ENCODE assay signal across 9 cellular contexts in the genomic region with DNA sequence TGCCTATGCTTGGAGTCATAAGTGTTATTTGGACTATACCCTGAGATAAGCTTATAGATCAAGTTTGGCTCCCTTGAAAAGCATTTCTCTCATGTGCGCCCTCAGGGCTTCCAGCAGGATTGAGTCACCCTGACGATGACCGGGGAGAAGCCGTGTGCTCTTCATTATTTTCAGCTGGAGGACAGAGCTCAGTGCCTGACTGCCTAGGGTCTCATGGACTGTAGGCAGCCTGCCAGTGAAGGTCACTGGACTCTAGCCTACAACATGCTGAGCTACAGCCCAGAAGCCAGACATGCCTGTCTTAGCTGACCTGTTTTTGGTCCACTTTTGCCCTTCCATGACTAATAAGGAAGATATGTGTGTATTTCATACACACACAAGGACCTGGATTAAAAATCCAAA. TPM values are rescaled to one million over a fixed set of nuclear protein-coding genes. Genes with fewer than 3 reads are reported as not detected.
DNase-seq lines count a peak whose midpoint lies in the region; ATAC-seq and TF ChIP-seq lines count a peak whose summit lies in the region.
"Had no signal": no experiment of that assay in that cellular context is flagged by ENCODE, and none has a peak within 500 bp of the region (broad histone marks: within the 10 kb centered on the region; RNA-seq: fewer than 3 reads in every experiment).

No MANE protein-coding gene starts in this region.

- 80% methylated on average over 1 of the region's 4 CpGs; no CpG with 5 or more reads in 1 of the 2 donors for WGBS in gastroesophageal sphincter (ENCODE audit: low coverage in 1 of 2), 2 donors

- peaks cover 9% of the 10 kb centered on the region for H3K9me3 Mint-ChIP-seq in WTC11
- H3K9me3 Mint-ChIP-seq in activated CD4-positive, alpha-beta memory T cell treated with anti-CD3 and anti-CD28 coated beads, Interleukin-2, amount 10 ng/mL, durations not matched to agents 7 days and 5 days = no peaks in the 10 kb centered on the region
- H3K9me3 Mint-ChIP-seq: activated naive CD4-positive, alpha-beta T cell treated with anti-CD3 and anti-CD28 coated beads, Interleukin-2, amount 10 ng/mL, durations not matched to agents 7 days and 5 days had no signal

- POLR2A ChIA-PET in WTC11 (lab: Charles Lee) = no interaction called here
- POLR2A ChIA-PET in activated CD4-positive, alpha-beta memory T cell treated with anti-CD3 and anti-CD28 coated beads, Interleukin-2, amount 10 ng/mL, durations not matched to agents 7 days and 5 days (lab: Charles Lee) = no interaction called here

- no peaks in the 10 kb centered on the region for H3K36me3 Mint-ChIP-seq in WTC11
- H3K36me3 Mint-ChIP-seq in activated CD4-positive, alpha-beta memory T cell treated with anti-CD3 and anti-CD28 coated beads, Interleukin-2, amount 10 ng/mL, durations not matched to agents 7 days and 5 days (ENCODE audit: low read depth) = no peaks in the 10 kb centered on the region
- H3K36me3 Mint-ChIP-seq: activated naive CD4-positive, alpha-beta T cell treated with anti-CD3 and anti-CD28 coated beads, Interleukin-2, amount 10 ng/mL, durations not matched to agents 7 days and 5 days had no signal

- H3K4me1 ChIP-seq in foreskin keratinocyte (peaks cover 17% of the 10 kb centered on the region), gastrocnemius medialis (peaks cover 10 to 16% of the 10 kb centered on the region in 2 donors), gastroesophageal sphincter (peaks cover 0 to 10% (median 0%) of the 10 kb centered on the region in 3 donors)

- TF ChIP-seq CTCF in WTC11 (IDR thresholded peaks at IDR 0.05) = no peak
- no peak for TF ChIP-seq CTCF in foreskin keratinocyte (conservative IDR thresholded peaks at IDR 0.05)
- no peak for TF ChIP-seq CTCF in gastrocnemius medialis (IDR thresholded peaks at IDR 0.05 in 4 of 5, conservative IDR thresholded peaks at IDR 0.05 in 1 of 5)
- no peak for TF ChIP-seq CTCF in gastroesophageal sphincter (IDR thresholded peaks at IDR 0.05)

- peaks cover 35% of the 10 kb centered on the region for H3K4me1 Mint-ChIP-seq in WTC11
- H3K4me1 Mint-ChIP-seq in activated CD4-positive, alpha-beta memory T cell treated with anti-CD3 and anti-CD28 coated beads, Interleukin-2, amount 10 ng/mL, durations not matched to agents 7 days and 5 days = no peaks in the 10 kb centered on the region
- H3K4me1 Mint-ChIP-seq: activated naive CD4-positive, alpha-beta T cell treated with anti-CD3 and anti-CD28 coated beads, Interleukin-2, amount 10 ng/mL, durations not matched to agents 7 days and 5 days had no signal

- peak overlapping the region; percentile 26; the same call in 1 of the 2 replicates for H3K27ac Mint-ChIP-seq in WTC11
- H3K27ac Mint-ChIP-seq in activated CD4-positive, alpha-beta memory T cell treated with anti-CD3 and anti-CD28 coated beads, Interleukin-2, amount 10 ng/mL, durations not matched to agents 7 days and 5 days = no peak overlapping the region
- H3K27ac Mint-ChIP-seq: activated naive CD4-positive, alpha-beta T cell treated with anti-CD3 and anti-CD28 coated beads, Interleukin-2, amount 10 ng/mL, durations not matched to agents 7 days and 5 days had no signal

- CTCF ChIA-PET in WTC11 (lab: Charles Lee) = interaction anchor here (1.7 kb wide), 1 partner anchor 10 kb away, joined by 3 read pairs; no protein-coding TSS in a partner anchor
- CTCF ChIA-PET in activated CD4-positive, alpha-beta memory T cell treated with anti-CD3 and anti-CD28 coated beads, Interleukin-2, amount 10 ng/mL, durations not matched to agents 7 days and 5 days (lab: Charles Lee) = interaction anchor here (1.2 kb wide), 1 partner anchor 317 kb away, joined by 3 read pairs; no protein-coding TSS in a partner anchor

- H3K4me3 Mint-ChIP-seq in WTC11 = no peak overlapping the region
- no peak overlapping the region for H3K4me3 Mint-ChIP-seq in activated CD4-positive, alpha-beta memory T cell treated with anti-CD3 and anti-CD28 coated beads, Interleukin-2, amount 10 ng/mL, durations not matched to agents 7 days and 5 days
- H3K4me3 Mint-ChIP-seq: activated naive CD4-positive, alpha-beta T cell treated with anti-CD3 and anti-CD28 coated beads, Interleukin-2, amount 10 ng/mL, durations not matched to agents 7 days and 5 days had no signal

- TF ChIP-seq POLR2A in gastrocnemius medialis (IDR thresholded peaks at IDR 0.05) (no peak), gastroesophageal sphincter (IDR thresholded peaks at IDR 0.05) (no peak)

- no peaks in the 10 kb centered on the region for H3K27me3 Mint-ChIP-seq in WTC11 (ENCODE audit: low read depth)
- no peaks in the 10 kb centered on the region for H3K27me3 Mint-ChIP-seq in activated CD4-positive, alpha-beta memory T cell treated with anti-CD3 and anti-CD28 coated beads, Interleukin-2, amount 10 ng/mL, durations not matched to agents 7 days and 5 days
- H3K27me3 Mint-ChIP-seq: activated naive CD4-positive, alpha-beta T cell treated with anti-CD3 and anti-CD28 coated beads, Interleukin-2, amount 10 ng/mL, durations not matched to agents 7 days and 5 days had no signal

- H3K27me3 ChIP-seq in foreskin keratinocyte (no peaks in the 10 kb centered on the region), gastrocnemius medialis (no peaks in the 10 kb centered on the region), gastroesophageal sphincter (no peaks in the 10 kb centered on the region)

- intact Hi-C loops in gastrocnemius medialis (cut with DNase I; ENCODE audit: low total_unique reads) = no loop called here

- ATAC-seq in WTC11 = no peak
- peak; percentile 97 for ATAC-seq in foreskin keratinocyte
- ATAC-seq in GM18867 (IDR thresholded peaks at IDR 0.05; ENCODE audit: unreplicated experiment) = no peak
- ATAC-seq in gastrocnemius medialis = no peak
- no peak for ATAC-seq in gastroesophageal sphincter

- H3K9me3 ChIP-seq in gastrocnemius medialis = no peaks in the 10 kb centered on the region
- H3K9me3 ChIP-seq in gastroesophageal sphincter = no peaks in the 10 kb centered on the region

- peak; percentile 69 for DNase-seq in GM04504 (ENCODE audit: low read depth)
- no peak for DNase-seq in WTC11 (ENCODE audit: low spot score)
- DNase-seq in foreskin keratinocyte = peak; percentile 50 to 88
- peak; percentile 74 for DNase-seq in renal cortical epithelial cell (ENCODE audit: low read depth)
- DNase-seq in activated CD4-positive, alpha-beta memory T cell treated with anti-CD3 and anti-CD28 coated beads, Interleukin-2, amount 10 ng/mL, durations not matched to agents 7 days and 5 days = no peak
- DNase-seq in gastrocnemius medialis = no peak
- DNase-seq: activated naive CD4-positive, alpha-beta T cell treated with anti-CD3 and anti-CD28 coated beads, Interleukin-2, amount 10 ng/mL, durations not matched to agents 7 days and 5 days had no signal

- TF ChIP-seq EP300 in gastroesophageal sphincter (IDR thresholded peaks at IDR 0.05) = no peak

- no peak overlapping the region for H3K4me3 ChIP-seq in gastrocnemius medialis
- no peak overlapping the region for H3K4me3 ChIP-seq in gastroesophageal sphincter

- H3K27ac ChIP-seq in foreskin keratinocyte = no peak overlapping the region
- no peak overlapping the region for H3K27ac ChIP-seq in gastrocnemius medialis
- H3K27ac ChIP-seq in gastroesophageal sphincter = no peak overlapping the region

- H3K36me3 ChIP-seq in gastrocnemius medialis (no peaks in the 10 kb centered on the region), gastroesophageal sphincter (no peaks in the 10 kb centered on the region)

- in situ Hi-C loops in gastrocnemius medialis (cut with MboI; ENCODE audit: low sequenced_read_pairs in 4 of 4) = no loop called here

TF ChIP-seq in WTC11, 78 proteins besides CTCF, POLR2A, EP300 and RAD21 (continues in another document):
- TF ChIP-seq, protein P1, sequence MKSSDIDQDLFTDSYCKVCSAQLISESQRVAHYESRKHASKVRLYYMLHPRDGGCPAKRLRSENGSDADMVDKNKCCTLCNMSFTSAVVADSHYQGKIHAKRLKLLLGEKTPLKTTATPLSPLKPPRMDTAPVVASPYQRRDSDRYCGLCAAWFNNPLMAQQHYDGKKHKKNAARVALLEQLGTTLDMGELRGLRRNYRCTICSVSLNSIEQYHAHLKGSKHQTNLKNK (CRISPR knock-in tag; IDR thresholded peaks at IDR 0.05) = no peak
- TF ChIP-seq TEAD4 (CRISPR knock-in tag; IDR thresholded peaks at IDR 0.05) = no peak
- TF ChIP-seq, protein P2, sequence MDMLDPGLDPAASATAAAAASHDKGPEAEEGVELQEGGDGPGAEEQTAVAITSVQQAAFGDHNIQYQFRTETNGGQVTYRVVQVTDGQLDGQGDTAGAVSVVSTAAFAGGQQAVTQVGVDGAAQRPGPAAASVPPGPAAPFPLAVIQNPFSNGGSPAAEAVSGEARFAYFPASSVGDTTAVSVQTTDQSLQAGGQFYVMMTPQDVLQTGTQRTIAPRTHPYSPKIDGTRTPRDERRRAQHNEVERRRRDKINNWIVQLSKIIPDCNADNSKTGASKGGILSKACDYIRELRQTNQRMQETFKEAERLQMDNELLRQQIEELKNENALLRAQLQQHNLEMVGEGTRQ (CRISPR knock-in tag; IDR thresholded peaks at IDR 0.05) = no peak
- no peak for TF ChIP-seq TCF7 (CRISPR knock-in tag; IDR thresholded peaks at IDR 0.05; ENCODE audit: low read depth)
- no peak for TF ChIP-seq NFYB (CRISPR knock-in tag; conservative IDR thresholded peaks at IDR 0.05; ENCODE audit: low read depth)
- TF ChIP-seq NFATC4 (CRISPR knock-in tag; IDR thresholded peaks at IDR 0.05) = no peak
- TF ChIP-seq, protein P3, sequence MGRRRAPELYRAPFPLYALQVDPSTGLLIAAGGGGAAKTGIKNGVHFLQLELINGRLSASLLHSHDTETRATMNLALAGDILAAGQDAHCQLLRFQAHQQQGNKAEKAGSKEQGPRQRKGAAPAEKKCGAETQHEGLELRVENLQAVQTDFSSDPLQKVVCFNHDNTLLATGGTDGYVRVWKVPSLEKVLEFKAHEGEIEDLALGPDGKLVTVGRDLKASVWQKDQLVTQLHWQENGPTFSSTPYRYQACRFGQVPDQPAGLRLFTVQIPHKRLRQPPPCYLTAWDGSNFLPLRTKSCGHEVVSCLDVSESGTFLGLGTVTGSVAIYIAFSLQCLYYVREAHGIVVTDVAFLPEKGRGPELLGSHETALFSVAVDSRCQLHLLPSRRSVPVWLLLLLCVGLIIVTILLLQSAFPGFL (CRISPR knock-in tag; IDR thresholded peaks at IDR 0.05; ENCODE audit: borderline replicate concordance) = no peak

RNA-seq across cellular contexts. Expression of gene NUDT16, which starts 31.6 kb away (rescaled TPM):
- 17.2 to 20.3 TPM (median 18.6 TPM) in 3 replicates for total RNA-seq in WTC11 (2021)
- 8.0 and 9.2 TPM in 2 replicates for total RNA-seq in foreskin keratinocyte
- 9.1 and 9.8 TPM in 2 replicates for polyA plus RNA-seq in foreskin keratinocyte
- total RNA-seq in renal cortical epithelial cell = 8.7 and 15.2 TPM in 2 replicates
- total RNA-seq in activated CD4-positive, alpha-beta memory T cell treated with anti-CD3 and anti-CD28 coated beads, Interleukin-2, amount 10 ng/mL, durations not matched to agents 7 days and 5 days = 10 to 100 TPM; 12.3 to 12.4 TPM
- total RNA-seq in gastrocnemius medialis = 10 to 100 TPM in 3 of 4 donors, 1 to 10 TPM in 1; 10.0 to 18.3 (median 14.4) TPM
- total RNA-seq in gastroesophageal sphincter = 10 to 100 TPM; 28.8 to 56.5 (median 37.4) TPM

Comparison
In these comparisons a context has a peak if more than half of its experiments do, and no peak if none do; other contexts are left out.
1. DNase-seq: peak in GM04504 (single experiment), foreskin keratinocyte (2 of 2) and renal cortical epithelial cell (single experiment); none in WTC11 (single experiment), activated CD4-positive, alpha-beta memory T cell treated with anti-CD3 and anti-CD28 coated beads, Interleukin-2, amount 10 ng/mL, durations not matched to agents 7 days and 5 days (single experiment) and gastrocnemius medialis (0 of 2).